ENCODE assay signal across 1 cellular context in the genomic region with DNA sequence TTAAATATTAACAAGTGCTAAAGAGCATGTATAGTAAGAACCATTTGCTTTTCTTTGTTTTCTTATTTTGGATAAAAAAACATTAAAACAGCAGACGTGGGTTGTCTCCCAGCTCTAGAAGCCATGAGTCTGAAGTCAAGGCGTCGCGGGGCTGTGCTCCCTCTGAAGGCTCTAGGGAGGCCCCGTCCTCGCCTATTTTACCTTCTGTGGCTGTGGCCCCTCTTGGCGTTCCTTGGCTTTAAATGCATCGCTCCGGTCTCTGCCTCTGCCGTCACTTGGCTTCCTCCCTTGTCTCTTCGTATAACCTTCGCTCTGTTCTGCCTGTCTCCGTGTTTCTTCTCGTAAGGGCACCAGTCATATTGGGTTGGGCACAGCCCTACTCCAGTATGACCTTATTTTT.
TF ChIP-seq lines count a peak whose summit lies in the region.

No MANE protein-coding gene starts in this region.

TF ChIP-seq in K562, 482 proteins besides CTCF, POLR2A, EP300 and RAD21 (continued from another document):
- TF ChIP-seq, protein P1, sequence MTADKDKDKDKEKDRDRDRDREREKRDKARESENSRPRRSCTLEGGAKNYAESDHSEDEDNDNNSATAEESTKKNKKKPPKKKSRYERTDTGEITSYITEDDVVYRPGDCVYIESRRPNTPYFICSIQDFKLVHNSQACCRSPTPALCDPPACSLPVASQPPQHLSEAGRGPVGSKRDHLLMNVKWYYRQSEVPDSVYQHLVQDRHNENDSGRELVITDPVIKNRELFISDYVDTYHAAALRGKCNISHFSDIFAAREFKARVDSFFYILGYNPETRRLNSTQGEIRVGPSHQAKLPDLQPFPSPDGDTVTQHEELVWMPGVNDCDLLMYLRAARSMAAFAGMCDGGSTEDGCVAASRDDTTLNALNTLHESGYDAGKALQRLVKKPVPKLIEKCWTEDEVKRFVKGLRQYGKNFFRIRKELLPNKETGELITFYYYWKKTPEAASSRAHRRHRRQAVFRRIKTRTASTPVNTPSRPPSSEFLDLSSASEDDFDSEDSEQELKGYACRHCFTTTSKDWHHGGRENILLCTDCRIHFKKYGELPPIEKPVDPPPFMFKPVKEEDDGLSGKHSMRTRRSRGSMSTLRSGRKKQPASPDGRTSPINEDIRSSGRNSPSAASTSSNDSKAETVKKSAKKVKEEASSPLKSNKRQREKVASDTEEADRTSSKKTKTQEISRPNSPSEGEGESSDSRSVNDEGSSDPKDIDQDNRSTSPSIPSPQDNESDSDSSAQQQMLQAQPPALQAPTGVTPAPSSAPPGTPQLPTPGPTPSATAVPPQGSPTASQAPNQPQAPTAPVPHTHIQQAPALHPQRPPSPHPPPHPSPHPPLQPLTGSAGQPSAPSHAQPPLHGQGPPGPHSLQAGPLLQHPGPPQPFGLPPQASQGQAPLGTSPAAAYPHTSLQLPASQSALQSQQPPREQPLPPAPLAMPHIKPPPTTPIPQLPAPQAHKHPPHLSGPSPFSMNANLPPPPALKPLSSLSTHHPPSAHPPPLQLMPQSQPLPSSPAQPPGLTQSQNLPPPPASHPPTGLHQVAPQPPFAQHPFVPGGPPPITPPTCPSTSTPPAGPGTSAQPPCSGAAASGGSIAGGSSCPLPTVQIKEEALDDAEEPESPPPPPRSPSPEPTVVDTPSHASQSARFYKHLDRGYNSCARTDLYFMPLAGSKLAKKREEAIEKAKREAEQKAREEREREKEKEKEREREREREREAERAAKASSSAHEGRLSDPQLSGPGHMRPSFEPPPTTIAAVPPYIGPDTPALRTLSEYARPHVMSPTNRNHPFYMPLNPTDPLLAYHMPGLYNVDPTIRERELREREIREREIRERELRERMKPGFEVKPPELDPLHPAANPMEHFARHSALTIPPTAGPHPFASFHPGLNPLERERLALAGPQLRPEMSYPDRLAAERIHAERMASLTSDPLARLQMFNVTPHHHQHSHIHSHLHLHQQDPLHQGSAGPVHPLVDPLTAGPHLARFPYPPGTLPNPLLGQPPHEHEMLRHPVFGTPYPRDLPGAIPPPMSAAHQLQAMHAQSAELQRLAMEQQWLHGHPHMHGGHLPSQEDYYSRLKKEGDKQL (CRISPR knock-in tag; IDR thresholded peaks at IDR 0.05; ENCODE audit: borderline replicate concordance) = no peak
- TF ChIP-seq, protein P2, sequence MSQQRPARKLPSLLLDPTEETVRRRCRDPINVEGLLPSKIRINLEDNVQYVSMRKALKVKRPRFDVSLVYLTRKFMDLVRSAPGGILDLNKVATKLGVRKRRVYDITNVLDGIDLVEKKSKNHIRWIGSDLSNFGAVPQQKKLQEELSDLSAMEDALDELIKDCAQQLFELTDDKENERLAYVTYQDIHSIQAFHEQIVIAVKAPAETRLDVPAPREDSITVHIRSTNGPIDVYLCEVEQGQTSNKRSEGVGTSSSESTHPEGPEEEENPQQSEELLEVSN (IDR thresholded peaks at IDR 0.05; ENCODE audit: borderline replicate concordance in 1 of 2, extremely low read depth in 1 of 2, insufficient read depth in 1 of 2, insufficient read length in 1 of 2, low read depth in 1 of 2, low read length in 1 of 2, poor library complexity in 1 of 2, severe bottlenecking in 1 of 2) = peak in 1 of 2 experiments; percentile 14
- TF ChIP-seq, protein P3, sequence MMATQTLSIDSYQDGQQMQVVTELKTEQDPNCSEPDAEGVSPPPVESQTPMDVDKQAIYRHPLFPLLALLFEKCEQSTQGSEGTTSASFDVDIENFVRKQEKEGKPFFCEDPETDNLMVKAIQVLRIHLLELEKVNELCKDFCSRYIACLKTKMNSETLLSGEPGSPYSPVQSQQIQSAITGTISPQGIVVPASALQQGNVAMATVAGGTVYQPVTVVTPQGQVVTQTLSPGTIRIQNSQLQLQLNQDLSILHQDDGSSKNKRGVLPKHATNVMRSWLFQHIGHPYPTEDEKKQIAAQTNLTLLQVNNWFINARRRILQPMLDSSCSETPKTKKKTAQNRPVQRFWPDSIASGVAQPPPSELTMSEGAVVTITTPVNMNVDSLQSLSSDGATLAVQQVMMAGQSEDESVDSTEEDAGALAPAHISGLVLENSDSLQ (IDR thresholded peaks at IDR 0.05) = no peak
- no peak for TF ChIP-seq OTX1 (CRISPR knock-in tag; IDR thresholded peaks at IDR 0.05)
- no peak for TF ChIP-seq ERF (CRISPR knock-in tag; IDR thresholded peaks at IDR 0.05)
